ENCODE assay signal across 9 cellular contexts in the genomic region with DNA sequence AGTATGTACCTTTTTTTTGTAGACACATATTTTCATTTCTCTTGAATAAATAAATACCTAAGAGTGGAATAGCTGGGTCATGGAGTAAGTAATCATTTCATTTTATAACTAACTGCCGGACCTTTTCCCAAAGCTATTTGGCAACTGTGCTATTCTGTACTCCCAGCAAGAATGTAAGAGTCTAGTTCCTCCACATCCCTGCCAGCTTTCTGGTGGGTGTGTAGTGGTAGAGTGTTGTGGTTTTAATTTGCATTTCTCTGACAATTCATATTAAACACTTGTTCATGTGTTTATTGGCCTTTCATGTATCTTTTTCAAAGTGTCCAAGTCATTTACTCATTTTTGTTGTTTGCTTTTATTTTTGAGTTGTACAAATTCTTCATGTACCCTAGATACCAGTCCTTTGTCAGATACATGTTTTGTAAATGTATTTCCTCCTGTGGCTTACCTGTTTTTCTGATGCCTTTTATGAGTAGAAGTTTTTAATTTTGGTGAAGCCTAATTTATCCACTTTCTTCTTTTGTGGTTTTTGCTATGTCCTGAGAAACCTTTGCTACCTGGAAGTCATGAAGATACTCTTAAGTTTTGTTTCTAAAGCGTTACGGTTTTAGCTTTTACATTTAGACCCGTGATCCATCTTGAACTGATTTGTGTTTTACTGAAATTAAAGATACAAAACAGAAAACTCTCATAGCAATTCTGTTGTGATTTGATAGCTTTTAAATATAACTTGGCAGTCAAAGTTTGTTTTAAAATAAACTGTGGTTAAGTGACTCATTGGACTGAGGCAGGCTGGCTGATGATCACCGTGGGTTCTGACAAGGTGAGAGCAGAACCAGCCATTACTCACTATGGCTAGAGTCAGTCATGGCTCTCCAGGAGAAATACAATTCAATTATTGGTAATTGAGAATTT. TPM values are rescaled to one million over a fixed set of nuclear protein-coding genes. Genes with fewer than 3 reads are reported as not detected.
DNase-seq lines count a peak whose midpoint lies in the region; ATAC-seq, FAIRE-seq and TF ChIP-seq lines count a peak whose summit lies in the region.
"Had no signal": no experiment of that assay in that cellular context is flagged by ENCODE, and none has a peak within 500 bp of the region (broad histone marks: within the 10 kb centered on the region; RNA-seq: fewer than 3 reads in every experiment).

No MANE protein-coding gene starts in this region.

- no peak overlapping the region for H3K9ac ChIP-seq in endothelial cell of umbilical vein (replicated peaks; ENCODE audit: extremely low read depth, insufficient read depth, low read length)

- peak overlapping the region; percentile 28 for H3K4me2 ChIP-seq in endothelial cell of umbilical vein (ENCODE audit: insufficient read depth, low read length)

- H3K27ac ChIP-seq in endothelial cell of umbilical vein (ENCODE audit: insufficient read depth, low read depth, low read length) (no peak overlapping the region), gastrocnemius medialis (peak overlapping the region; percentile 98 to 100 (median 99))
- H3K27ac ChIP-seq: VCaP had no signal

- peaks cover 1 to 6% of the 10 kb centered on the region in 2 experiments for H3K36me3 ChIP-seq in endothelial cell of umbilical vein (ENCODE audit: control insufficient read depth in 2 of 2, extremely low read depth in 1 of 2, insufficient read depth in 2 of 2, low read length in 2 of 2)
- H3K36me3 ChIP-seq in gastrocnemius medialis = peaks cover 0 to 4% of the 10 kb centered on the region in 2 donors

- no peaks in the 10 kb centered on the region for H4K20me1 ChIP-seq in endothelial cell of umbilical vein (replicated peaks; ENCODE audit: control insufficient read depth, extremely low read depth, insufficient read depth, low read length)

- in situ Hi-C loops in gastrocnemius medialis (cut with MboI; ENCODE audit: low sequenced_read_pairs in 4 of 4) = no loop called here
- in situ Hi-C loops in GM13977 (cut with MboI; ENCODE audit: low pct_unique_long_range_greater_than_20kb, low sequenced_read_pairs, unreplicated experiment) = no loop called here

- H2AFZ ChIP-seq in endothelial cell of umbilical vein (ENCODE audit: low read depth, low read length) = no peak overlapping the region

- peak; percentile 37 for FAIRE-seq in endothelial cell of umbilical vein (lab: Jason Lieb, UNC)

- H3K9me1 ChIP-seq in endothelial cell of umbilical vein (replicated peaks; ENCODE audit: control insufficient read depth, extremely low read depth, insufficient read depth, low read length) = no peaks in the 10 kb centered on the region

- CTCF ChIA-PET in endothelial cell of umbilical vein (lab: Charles Lee) = interaction anchor here (0.9 to 2.4 kb wide), 8 partner anchors 9 to 445 kb away, joined by 3 to 13 read pairs (median 4); no protein-coding TSS in a partner anchor

- peak; percentile 45 to 59 for DNase-seq in activated CD4-positive, alpha-beta T cell treated with anti-CD3 and anti-CD28 coated beads for 4 hours
- DNase-seq in endothelial cell of umbilical vein (ENCODE audit: low read depth, low spot score) = peak; percentile 64
- DNase-seq in gastrocnemius medialis = peak; percentile 63 to 79
- no peak for DNase-seq in GM13977 (ENCODE audit: low spot score)
- DNase-seq in NCI-H2081 (lab: John Stamatoyannopoulos, UW) = no peak
- DNase-seq in cerebellar nuclear complex (lab: John Stamatoyannopoulos, UW) = no peak

- no peak for TF ChIP-seq CTCF in endothelial cell of umbilical vein (IDR thresholded peaks at IDR 0.05; ENCODE audit: extremely low read depth in 1 of 2, insufficient read depth in 1 of 2, low read depth in 1 of 2, low read length in 2 of 2)
- no peak for TF ChIP-seq CTCF in gastrocnemius medialis (IDR thresholded peaks at IDR 0.05 in 4 of 5, conservative IDR thresholded peaks at IDR 0.05 in 1 of 5)
- TF ChIP-seq CTCF in GM13977 (IDR thresholded peaks at IDR 0.05; ENCODE audit: extremely low read depth, insufficient read depth, missing control alignments) = no peak

- H3K4me1 ChIP-seq in endothelial cell of umbilical vein (ENCODE audit: control insufficient read depth, extremely low read depth, insufficient read depth, low read length) = peaks cover 24% of the 10 kb centered on the region
- peaks cover 98 to 100% of the 10 kb centered on the region in 2 donors for H3K4me1 ChIP-seq in gastrocnemius medialis

- TF ChIP-seq POLR2A in endothelial cell of umbilical vein (IDR thresholded peaks at IDR 0.05; ENCODE audit: low read depth, low read length) (no peak), gastrocnemius medialis (IDR thresholded peaks at IDR 0.05) (peak; percentile 21 to 69)

- ATAC-seq in HG02763 (IDR thresholded peaks at IDR 0.05; ENCODE audit: unreplicated experiment) = peak; percentile 53
- ATAC-seq in gastrocnemius medialis = peak; percentile 91 to 93
- no peak for ATAC-seq in GM18907 (IDR thresholded peaks at IDR 0.05; ENCODE audit: unreplicated experiment)

- intact Hi-C loops in endothelial cell of umbilical vein (cut with micrococcal nuclease) (no loop called here), gastrocnemius medialis (cut with DNase I; ENCODE audit: low total_unique reads) (loop anchor here (5.0 to 10.0 kb wide), 3 partner anchors 141 to 628 kb away; a partner anchor contains a TSS)

- H3K79me2 ChIP-seq in endothelial cell of umbilical vein (ENCODE audit: control insufficient read depth, insufficient read depth, low read length) = peaks cover 51% of the 10 kb centered on the region

- dilution Hi-C loops in endothelial cell of umbilical vein (cut with MboI; ENCODE audit: extremely low pct_ligation_motif_present, low sequenced_read_pairs) = no loop called here

- H3K27me3 ChIP-seq in endothelial cell of umbilical vein (ENCODE audit: control insufficient read depth in 2 of 2, insufficient read depth in 2 of 2, low read length in 2 of 2) (no peaks in the 10 kb centered on the region), gastrocnemius medialis (no peaks in the 10 kb centered on the region)

- H3K9me3 ChIP-seq in endothelial cell of umbilical vein (replicated peaks; ENCODE audit: control insufficient read depth, insufficient read depth, low read length) (no peaks in the 10 kb centered on the region), gastrocnemius medialis (no peaks in the 10 kb centered on the region)

- POLR2A ChIA-PET in endothelial cell of umbilical vein (lab: Charles Lee) = interaction anchor here (2.1 kb wide), 1 partner anchor 8 kb away, joined by 7 read pairs; a partner anchor contains a TSS

- no peak overlapping the region for H3K4me3 ChIP-seq in endothelial cell of umbilical vein (replicated peaks in 1 of 3; ENCODE audit: insufficient read depth in 1 of 3, low read depth in 1 of 3, low read length in 3 of 3)
- peak overlapping the region in 3 of 4 donors; percentile 19 to 40 (median 36) for H3K4me3 ChIP-seq in gastrocnemius medialis

- no TSS peak for BruUV-seq in endothelial cell of umbilical vein (replicated peaks; lab: Mats Ljungman, UMichigan)

TF ChIP-seq in endothelial cell of umbilical vein, 7 proteins besides CTCF, POLR2A, EP300 and RAD21:
- TF ChIP-seq EZH2 (IDR thresholded peaks at IDR 0.05; ENCODE audit: borderline replicate concordance, low read depth, low read length, severe bottlenecking) = no peak
- peak; percentile 65 for TF ChIP-seq FOS (IDR thresholded peaks at IDR 0.05; ENCODE audit: borderline replicate concordance, insufficient read depth, low read length)

RNA-seq across cellular contexts. Expression of a gene that starts 7.9 kb away (rescaled TPM):
- total RNA-seq in endothelial cell of umbilical vein (15.4 and 19.2 TPM in 2 replicates), gastrocnemius medialis (10 to 100 TPM in 3 of 4 donors, 1 to 10 TPM in 1; 8.9 to 28.6 (median 18.3) TPM)
- 13.8 and 16.9 TPM in 2 replicates for polyA plus RNA-seq in endothelial cell of umbilical vein
- 16.4 and 17.3 TPM in 2 replicates for polyA plus RNA-seq in endothelial cell of umbilical vein (2011; cell fraction: cytosol; rRNA removed)
- polyA plus RNA-seq in endothelial cell of umbilical vein (2011; cell fraction: nucleus; rRNA removed) = 44.3 and 52.9 TPM in 2 replicates
- 9.0 and 9.1 TPM in 2 replicates for polyA plus RNA-seq in endothelial cell of umbilical vein (2012)
- 31.0 and 32.5 TPM in 2 replicates for polyA minus RNA-seq in endothelial cell of umbilical vein
- polyA minus RNA-seq in endothelial cell of umbilical vein (2011; cell fraction: cytosol; rRNA and poly(A)+ RNA removed) = 6.7 TPM
- polyA minus RNA-seq in endothelial cell of umbilical vein (2011; cell fraction: nucleus; rRNA and poly(A)+ RNA removed) = 36.2 and 38.2 TPM in 2 replicates

Comparison
In these comparisons a context has a peak if more than half of its experiments do, and no peak if none do; other contexts are left out.
1. DNase-seq: peak in activated CD4-positive, alpha-beta T cell treated with anti-CD3 and anti-CD28 coated beads for 4 hours (2 of 2), endothelial cell of umbilical vein (single experiment) and gastrocnemius medialis (2 of 2); none in GM13977 (single experiment), NCI-H2081 (0 of 2) and cerebellar nuclear complex (0 of 2).
2. H3K4me3 ChIP-seq: peak in gastrocnemius medialis (3 of 4); none in endothelial cell of umbilical vein (0 of 3).